In genomic region chr16:85935957-85936760, GRCh38 we compare ENCODE assay signal across 10 cellular contexts. TPM values are rescaled to one million over a fixed set of nuclear protein-coding genes. Genes with fewer than 3 reads are reported as not detected.
DNase-seq lines count a peak whose midpoint lies in the region; ATAC-seq, FAIRE-seq and TF ChIP-seq lines count a peak whose summit lies in the region.
"Had no signal": no experiment of that assay in that cellular context is flagged by ENCODE, and none has a peak within 500 bp of the region (broad histone marks: within the 10 kb centered on the region; RNA-seq: fewer than 3 reads in every experiment).

No MANE protein-coding gene starts in this region.

- H3K4me3 ChIP-seq in astrocyte (ENCODE audit: insufficient read depth, low read depth, low read length) (no peak overlapping the region), GM23248 (no peak overlapping the region)

- H2AFZ ChIP-seq in astrocyte (ENCODE audit: low read depth, low read length) (no peak overlapping the region), GM23248 (no peak overlapping the region)

- ATAC-seq in GM18867 (IDR thresholded peaks at IDR 0.05; ENCODE audit: unreplicated experiment) (peak; percentile 67), HG03039 (IDR thresholded peaks at IDR 0.05; ENCODE audit: unreplicated experiment) (peak; percentile 74)

- H3K4me1 ChIP-seq in astrocyte (ENCODE audit: insufficient read depth, low read length) (no peaks in the 10 kb centered on the region), GM23248 (ENCODE audit: insufficient read depth) (no peaks in the 10 kb centered on the region)

- H3K4me3 Mint-ChIP-seq in astrocyte (ENCODE audit: unreplicated experiment), result no peak overlapping the region

- no peaks in the 10 kb centered on the region for H3K79me2 ChIP-seq in astrocyte (ENCODE audit: insufficient read depth, low read length)
- H3K79me2 ChIP-seq in GM23248 (ENCODE audit: insufficient read depth), result no peaks in the 10 kb centered on the region

- no peaks in the 10 kb centered on the region for H3K36me3 ChIP-seq in astrocyte (ENCODE audit: insufficient read depth, low read length)
- H3K36me3 ChIP-seq in GM23248 (ENCODE audit: low read depth), result no peaks in the 10 kb centered on the region
- H3K36me3 ChIP-seq: heart right ventricle had no signal

- H3K9me3 ChIP-seq in astrocyte (ENCODE audit: insufficient read depth, low read depth, low read length), result no peaks in the 10 kb centered on the region
- H3K9me3 ChIP-seq in GM23248 (ENCODE audit: low read depth), result no peaks in the 10 kb centered on the region
- H3K9me3 ChIP-seq: heart right ventricle had no signal

- H3K9ac ChIP-seq in astrocyte (ENCODE audit: low read length), result no peak overlapping the region
- H3K9ac ChIP-seq in GM23248, result no peak overlapping the region
- H3K9ac ChIP-seq: KMS-11 had no signal

- peak overlapping the region; percentile 53 for H3K27ac Mint-ChIP-seq in astrocyte (ENCODE audit: unreplicated experiment)

- TF ChIP-seq CTCF in astrocyte (IDR thresholded peaks at IDR 0.05; ENCODE audit: insufficient read depth, low read depth, low read length), result no peak

- WGBS in GM23248 (ENCODE audit: low coverage in 1 of 2, low lambda C conversion rate in 2 of 2, missing lambda C conversion rate in 2 of 2), 2 experiments, result 36 to 37% methylated on average over 22 of the region's 22 CpGs

- DNase-seq in T-helper 1 cell (peak in 4 of 5 donors; percentile 42 to 77 (median 46)), astrocyte (ENCODE audit: low read depth) (peak; percentile 39), SW480 (ENCODE audit: low spot score) (no peak), SHP77 treated with DMSO at 0.1 percent for 48 hours (lab: John Stamatoyannopoulos, UW) (no peak), GM23248 (no peak)
- peak; percentile 45 to 48 for DNase-seq in stimulated activated CD8-positive, alpha-beta memory T cell treated with anti-CD3 and anti-CD28 coated beads, Interleukin-4, amount 100 ng/mL, for 1 hour (ENCODE audit: low read depth in 2 of 2, low spot score in 1 of 2)
- DNase-seq: heart right ventricle had no signal

- peaks cover 13% of the 10 kb centered on the region for H3K4me1 Mint-ChIP-seq in astrocyte (ENCODE audit: low read depth, unreplicated experiment)

- no peak for FAIRE-seq in astrocyte (lab: Jason Lieb, UNC)

- peaks cover 44% of the 10 kb centered on the region for H3K27me3 Mint-ChIP-seq in astrocyte (ENCODE audit: low read depth, unreplicated experiment)

- H3K27me3 ChIP-seq in astrocyte (ENCODE audit: insufficient read depth, low read length), result peaks cover 24% of the 10 kb centered on the region
- H3K27me3 ChIP-seq in GM23248 (replicated peaks; ENCODE audit: insufficient read depth), result peaks cover 62% of the 10 kb centered on the region

- in situ Hi-C loops in GM23248 (cut with MboI), result no loop called here

- no peaks in the 10 kb centered on the region for H3F3A ChIP-seq in GM23248 (ENCODE audit: insufficient read depth)

- no peak overlapping the region for H3K27ac ChIP-seq in astrocyte (ENCODE audit: low read depth, low read length)
- H3K27ac ChIP-seq in GM23248, result no peak overlapping the region
- H3K27ac ChIP-seq: KMS-11 had no signal

- H3K36me3 Mint-ChIP-seq in astrocyte (ENCODE audit: low read depth, unreplicated experiment), result peaks cover 4% of the 10 kb centered on the region

- H3K4me2 ChIP-seq in astrocyte (ENCODE audit: low read length) (no peak overlapping the region), GM23248 (ENCODE audit: unreplicated experiment) (no peak overlapping the region)
- H3K4me2 ChIP-seq: KMS-11 had no signal

- peaks cover 30% of the 10 kb centered on the region for H3K9me3 Mint-ChIP-seq in astrocyte (ENCODE audit: unreplicated experiment)

- no peaks in the 10 kb centered on the region for H4K20me1 ChIP-seq in astrocyte (ENCODE audit: insufficient read depth, low read length)
- no peaks in the 10 kb centered on the region for H4K20me1 ChIP-seq in GM23248 (ENCODE audit: insufficient read depth)

- no peaks in the 10 kb centered on the region for H3K9me2 ChIP-seq in GM23248 (ENCODE audit: insufficient read depth)

RNA-seq across cellular contexts. Expression of gene IRF8, which starts 37.2 kb away (rescaled TPM):
- total RNA-seq in astrocyte, result 0.41 and 0.59 TPM in 2 replicates
- total RNA-seq in GM23248 (2014; rRNA removed; shearing (Covaris generic)), result not detected in 2 replicates
- 0.31 and 0.58 TPM in 2 replicates for polyA plus RNA-seq in GM23248 (2016; fragmentation: Nextera tagmentation; extraction: Ambion mirVana)

Comparison
In these comparisons a context has a peak if more than half of its experiments do, and no peak if none do; other contexts are left out.
1. DNase-seq: peak in T-helper 1 cell (4 of 5), astrocyte (single experiment) and stimulated activated CD8-positive, alpha-beta memory T cell treated with anti-CD3 and anti-CD28 coated beads, Interleukin-4, amount 100 ng/mL, for 1 hour (2 of 2); none in SW480 (single experiment), SHP77 treated with DMSO at 0.1 percent for 48 hours (single experiment) and GM23248 (single experiment).